17 cellular contexts compared by ENCODE assay signal in genomic region chr9:70303268-70303667, GRCh38.
"Had no signal": no experiment of that assay in that cellular context is flagged by ENCODE, and none has a peak within 500 bp of the region (broad histone marks: within the 10 kb centered on the region; RNA-seq: fewer than 3 reads in every experiment).

No MANE protein-coding gene starts in this region.

- H3K36me3 ChIP-seq: ovary had no signal

- H3K27me3 ChIP-seq: gastroesophageal sphincter, heart right ventricle, ovary, sigmoid colon, spleen, stomach, testis, upper lobe of left lung had no signal

- H3K27ac Mint-ChIP-seq: activated naive CD4-positive, alpha-beta T cell treated with anti-CD3 and anti-CD28 coated beads for 36 hours; activated T-helper 17 cell treated with anti-CD3 and anti-CD28 coated beads, Interleukin-2, amount 50 U/mL, for 72 hours; mesothelial cell of epicardium had no signal

- H3K9me3 ChIP-seq: gastroesophageal sphincter, heart right ventricle, lower lobe of right lung, ovary, sigmoid colon, spleen, stomach, testis, upper lobe of left lung had no signal

- H3K4me3 Mint-ChIP-seq: activated naive CD4-positive, alpha-beta T cell treated with anti-CD3 and anti-CD28 coated beads for 36 hours; activated T-helper 17 cell treated with anti-CD3 and anti-CD28 coated beads, Interleukin-2, amount 50 U/mL, for 72 hours; mesothelial cell of epicardium had no signal

- H3K4me1 ChIP-seq: gastroesophageal sphincter, heart right ventricle, lower lobe of right lung, spleen, testis had no signal

- ATAC-seq: activated T-helper 17 cell treated with anti-CD3 and anti-CD28 coated beads, Interleukin-2, amount 50 U/mL, for 72 hours; gastroesophageal sphincter; heart right ventricle; left colon; lower lobe of right lung had no signal

- H3K4me3 ChIP-seq: gastroesophageal sphincter, heart right ventricle, lower lobe of right lung, ovary, sigmoid colon, spleen, stomach, testis, upper lobe of left lung had no signal

- H3K27me3 Mint-ChIP-seq: activated T-helper 17 cell treated with anti-CD3 and anti-CD28 coated beads, Interleukin-2, amount 50 U/mL, for 72 hours had no signal

- DNase-seq: activated CD4-positive, alpha-beta T cell treated with anti-CD3 and anti-CD28 coated beads, Interleukin-2, amount 50 U/mL, for 48 hours; activated naive CD4-positive, alpha-beta T cell treated with anti-CD3 and anti-CD28 coated beads for 36 hours; heart right ventricle; left colon; lower lobe of right lung; ovary; sigmoid colon; spleen; stomach; T1000; testis; upper lobe of left lung had no signal

- H3K9me3 Mint-ChIP-seq: activated naive CD4-positive, alpha-beta T cell treated with anti-CD3 and anti-CD28 coated beads for 36 hours; activated T-helper 17 cell treated with anti-CD3 and anti-CD28 coated beads, Interleukin-2, amount 50 U/mL, for 72 hours had no signal

- FAIRE-seq: endometrium, islet of Langerhans had no signal

- H3K4me1 Mint-ChIP-seq: mesothelial cell of epicardium had no signal

- H3K27ac ChIP-seq: gastroesophageal sphincter, heart right ventricle, lower lobe of right lung, ovary, sigmoid colon, spleen, stomach, testis, upper lobe of left lung had no signal
